In genomic region chr1:182484531-182485257, GRCh38 we compare ENCODE assay signal across 8 cellular contexts. TPM values are rescaled to one million over a fixed set of nuclear protein-coding genes. Genes with fewer than 3 reads are reported as not detected.
DNase-seq lines count a peak whose midpoint lies in the region; ATAC-seq and TF ChIP-seq lines count a peak whose summit lies in the region.

No MANE protein-coding gene starts in this region.

- TF ChIP-seq CTCF in BE2C (IDR thresholded peaks at IDR 0.05; ENCODE audit: low read depth, low read length): peak; percentile 52
- peak; percentile 79 for TF ChIP-seq CTCF in endodermal cell (conservative IDR thresholded peaks at IDR 0.05)

- H3K36me3 ChIP-seq in BE2C (no peaks in the 10 kb centered on the region), endodermal cell (ENCODE audit: control insufficient read depth, insufficient read depth, low read length) (no peaks in the 10 kb centered on the region)

- ATAC-seq in GM18508 (IDR thresholded peaks at IDR 0.05; ENCODE audit: insufficient read depth, unreplicated experiment): peak; percentile 92
- ATAC-seq in HG02798 (IDR thresholded peaks at IDR 0.05; ENCODE audit: poor library complexity, unreplicated experiment): peak; percentile 94

- H3K4me1 ChIP-seq in BE2C (no peaks in the 10 kb centered on the region), endodermal cell (ENCODE audit: control insufficient read depth, insufficient read depth, low read length) (no peaks in the 10 kb centered on the region)

- peaks cover 6% of the 10 kb centered on the region for H3K27me3 Mint-ChIP-seq in endodermal cell (ENCODE audit: insufficient read depth)

- no peaks in the 10 kb centered on the region for H3K36me3 Mint-ChIP-seq in endodermal cell (ENCODE audit: low read depth)

- no peak overlapping the region for H3K9ac ChIP-seq in endodermal cell (ENCODE audit: extremely low read depth, low read length, poor library complexity, severe bottlenecking)

- no peak overlapping the region for H3K27ac ChIP-seq in endodermal cell (ENCODE audit: low read depth, low read length)

- H3K4me3 Mint-ChIP-seq in endodermal cell: no peak overlapping the region

- peak; percentile 28 for DNase-seq in BE2C
- peak; percentile 92 for DNase-seq in NCI-H2107 treated with DMSO at 0.1 percent for 48 hours (lab: John Stamatoyannopoulos, UW; ENCODE audit: unreplicated experiment)
- DNase-seq in endodermal cell: peak; percentile 82
- no peak for DNase-seq in dedifferentiated amniotic fluid mesenchymal stem cell (ENCODE audit: extremely low spot score)
- DNase-seq in NCI-H2196 (lab: John Stamatoyannopoulos, UW; ENCODE audit: unreplicated experiment): no peak
- DNase-seq in NCI-H2227 (lab: John Stamatoyannopoulos, UW; ENCODE audit: unreplicated experiment): no peak

- WGBS in endodermal cell (ENCODE audit: insufficient coverage in 1 of 2, insufficient read length in 1 of 2), 2 experiments: 77 to 92% methylated on average over 2 to 5 of the region's 5 CpGs

- no peak overlapping the region for H3K4me3 ChIP-seq in BE2C (ENCODE audit: low read depth, low read length)
- H3K4me3 ChIP-seq in endodermal cell (ENCODE audit: low read length): no peak overlapping the region

- H3K27ac Mint-ChIP-seq in endodermal cell: no peak overlapping the region

- H3K27me3 ChIP-seq in BE2C: peaks cover 12% of the 10 kb centered on the region; the same call in 1 of the 2 replicates
- no peaks in the 10 kb centered on the region for H3K27me3 ChIP-seq in endodermal cell (ENCODE audit: control insufficient read depth, insufficient read depth, low read length, poor library complexity, severe bottlenecking)

- H3K4me1 Mint-ChIP-seq in endodermal cell: peaks cover 3% of the 10 kb centered on the region

- no peaks in the 10 kb centered on the region for H3K9me3 ChIP-seq in BE2C
- no peaks in the 10 kb centered on the region for H3K9me3 ChIP-seq in endodermal cell (ENCODE audit: control insufficient read depth, low read length)

- peaks cover 3% of the 10 kb centered on the region for H3K9me3 Mint-ChIP-seq in endodermal cell

RNA-seq across cellular contexts. Expression of gene RGSL1, which starts 34.7 kb away (rescaled TPM):
- not detected for polyA plus RNA-seq in BE2C (2012; ENCODE audit: insufficient read depth, insufficient read length, low read depth)
- not detected for total RNA-seq in endodermal cell
- not detected for polyA plus RNA-seq in endodermal cell (2013, experiment 1 of 2)
- not detected for polyA plus RNA-seq in endodermal cell (2013, experiment 2 of 2)

Comparison
In these comparisons a context has a peak if more than half of its experiments do, and no peak if none do; other contexts are left out.
1. DNase-seq: peak in BE2C (single experiment), NCI-H2107 treated with DMSO at 0.1 percent for 48 hours (single experiment) and endodermal cell (single experiment); none in dedifferentiated amniotic fluid mesenchymal stem cell (single experiment), NCI-H2196 (single experiment) and NCI-H2227 (single experiment).